In genomic region chr6:101465871-101466270, GRCh38 we compare ENCODE assay signal across 21 cellular contexts.
"Had no signal": no experiment of that assay in that cellular context is flagged by ENCODE, and none has a peak within 500 bp of the region (broad histone marks: within the 10 kb centered on the region; RNA-seq: fewer than 3 reads in every experiment).

No MANE protein-coding gene starts in this region.

- H3K36me3 ChIP-seq: gastrocnemius medialis, neural progenitor cell, sigmoid colon, stomach, thyroid gland had no signal

- ATAC-seq: esophagus mucosa; gastrocnemius medialis; left colon; naive thymus-derived CD4-positive, alpha-beta T cell; stimulated activated effector memory CD8-positive, alpha-beta T cell treated with anti-CD3 and anti-CD28 coated beads, Interleukin-12 subunit alpha, Interleukin-12 subunit beta, amount 100 ng/mL, for 72 hours had no signal

- H3K27me3 ChIP-seq: gastrocnemius medialis, neural progenitor cell, sigmoid colon, stomach, thyroid gland had no signal

- H3K4me1 ChIP-seq: gastrocnemius medialis, neural progenitor cell, parathyroid adenoma, sigmoid colon, stomach had no signal

- DNase-seq: effector CD8-positive, alpha-beta T cell; endodermal cell; foreskin fibroblast; gastrocnemius medialis; head of caudate nucleus; hippocampal formation; left colon; mesendoderm; midbrain; naive thymus-derived CD4-positive, alpha-beta T cell; sigmoid colon; stimulated activated CD4-positive, alpha-beta T cell treated with anti-CD3 and anti-CD28 coated beads, Interleukin-2, amount 100 ng/mL, for 24 hours; stimulated activated CD4-positive, alpha-beta T cell treated with anti-CD3 and anti-CD28 coated beads, Interleukin-4, amount 100 ng/mL, for 24 hours; stimulated activated naive CD4-positive, alpha-beta T cell treated with Interleukin-2 at 50 U/mL for 16 hours; stomach; thyroid gland had no signal

- H3K4me3 ChIP-seq: gastrocnemius medialis, neural progenitor cell, sigmoid colon, stomach, thyroid gland had no signal

- H3K27ac ChIP-seq: epithelial cell of prostate, gastrocnemius medialis, neural progenitor cell, parathyroid adenoma, sigmoid colon, stomach, thyroid gland had no signal

- H3K9me3 ChIP-seq: gastrocnemius medialis, sigmoid colon, stomach, thyroid gland had no signal
